25 cellular contexts compared by ENCODE assay signal in genomic region chr10:114928818-114929217, GRCh38.
"Had no signal": no experiment of that assay in that cellular context is flagged by ENCODE, and none has a peak within 500 bp of the region (broad histone marks: within the 10 kb centered on the region; RNA-seq: fewer than 3 reads in every experiment).

No MANE protein-coding gene starts in this region.

- H3K36me3 Mint-ChIP-seq: natural killer cell; stimulated activated effector memory CD8-positive, alpha-beta T cell treated with anti-CD3 and anti-CD28 coated beads, Interleukin-12 subunit alpha, Interleukin-12 subunit beta, amount 100 ng/mL, for 72 hours had no signal

- FAIRE-seq: frontal cortex had no signal

- H3K4me3 ChIP-seq: esophagus squamous epithelium, left ventricle myocardium inferior, lower lobe of right lung, prostate gland, sigmoid colon, stomach, thyroid gland had no signal

- H3K36me3 ChIP-seq: esophagus squamous epithelium, left ventricle myocardium inferior, lower lobe of right lung, neutrophil, prostate gland, sigmoid colon, stomach, thyroid gland had no signal

- H3K4me1 Mint-ChIP-seq: immature natural killer cell, natural killer cell had no signal

- H3K4me3 Mint-ChIP-seq: effector memory CD8-positive, alpha-beta T cell; immature natural killer cell; natural killer cell; neural crest cell; stimulated activated effector memory CD8-positive, alpha-beta T cell treated with anti-CD3 and anti-CD28 coated beads, Interleukin-12 subunit alpha, Interleukin-12 subunit beta, amount 100 ng/mL, for 72 hours had no signal

- H3K9me3 ChIP-seq: lower lobe of right lung, neutrophil, prostate gland, thyroid gland had no signal

- ATAC-seq: effector memory CD8-positive, alpha-beta T cell; left colon; lower lobe of right lung; natural killer cell; right cardiac atrium; stimulated activated effector memory CD8-positive, alpha-beta T cell treated with anti-CD3 and anti-CD28 coated beads, Interleukin-12 subunit alpha, Interleukin-12 subunit beta, amount 100 ng/mL, for 72 hours had no signal

- H3K9me3 Mint-ChIP-seq: effector memory CD8-positive, alpha-beta T cell; immature natural killer cell; natural killer cell; stimulated activated effector memory CD8-positive, alpha-beta T cell treated with anti-CD3 and anti-CD28 coated beads, Interleukin-12 subunit alpha, Interleukin-12 subunit beta, amount 100 ng/mL, for 72 hours had no signal

- H3K27me3 ChIP-seq: sigmoid colon, thyroid gland had no signal

- H3K27ac ChIP-seq: esophagus squamous epithelium, left ventricle myocardium inferior, lower lobe of right lung, neutrophil, prostate gland, sigmoid colon, stomach, thyroid gland had no signal

- H3K27ac Mint-ChIP-seq: effector memory CD8-positive, alpha-beta T cell; immature natural killer cell; natural killer cell; stimulated activated effector memory CD8-positive, alpha-beta T cell treated with anti-CD3 and anti-CD28 coated beads, Interleukin-12 subunit alpha, Interleukin-12 subunit beta, amount 100 ng/mL, for 72 hours had no signal

- DNase-seq: cortex of kidney; effector memory CD8-positive, alpha-beta T cell; erythroblast; esophagus squamous epithelium; hypothalamus; immature natural killer cell; islet precursor cell; kidney glomerular epithelial cell; left colon; left ventricle myocardium inferior; lower lobe of right lung; natural killer cell; right cardiac atrium; sigmoid colon; stimulated activated CD4-positive, alpha-beta T cell treated with anti-CD3 and anti-CD28 coated beads, Interleukin-2, amount 100 ng/mL, for 24 hours; stimulated activated CD4-positive, alpha-beta T cell treated with anti-CD3 and anti-CD28 coated beads, Interleukin-4, amount 100 ng/mL, for 24 hours; stimulated activated naive CD4-positive, alpha-beta T cell treated with Interleukin-2 at 50 U/mL for 16 hours; stomach; thyroid gland; trophoblast cell had no signal

- H3K4me1 ChIP-seq: lower lobe of right lung, prostate gland, sigmoid colon, stomach, thyroid gland had no signal
